Comparison of ENCODE assay signal across 21 cellular contexts in the genomic region with DNA sequence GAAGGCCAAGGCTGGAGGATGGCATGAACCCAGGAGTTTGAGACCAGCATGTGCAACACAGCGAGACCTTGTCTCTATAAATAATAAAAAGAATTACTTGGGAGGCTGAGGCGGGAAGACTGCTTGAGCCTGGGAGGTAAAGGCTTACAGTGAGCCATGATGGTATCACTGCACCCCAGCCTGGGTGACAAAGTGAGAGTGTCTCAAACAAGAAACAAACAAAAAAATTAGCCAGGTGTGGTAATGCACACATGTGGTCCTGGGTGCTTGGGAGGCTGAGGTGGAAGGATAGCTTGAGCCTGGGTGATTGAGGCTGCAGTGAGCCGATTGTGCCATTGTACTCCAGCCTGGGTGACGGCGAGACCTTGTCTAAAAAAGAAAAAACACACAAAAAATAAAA. TPM values are rescaled to one million over a fixed set of nuclear protein-coding genes. Genes with fewer than 3 reads are reported as not detected.
A peak's percentile ranks its signal among the peaks of the same experiment; 100 is the strongest.
DNase-seq lines count a peak whose midpoint lies in the region; ATAC-seq and TF ChIP-seq lines count a peak whose summit lies in the region.
"Had no signal": no experiment of that assay in that cellular context is flagged by ENCODE, and none has a peak within 500 bp of the region (broad histone marks: within the 10 kb centered on the region; RNA-seq: fewer than 3 reads in every experiment).

No MANE protein-coding gene starts in this region.

- no peak for TF ChIP-seq POLR2A in thyroid gland (IDR thresholded peaks at IDR 0.05)

- intact Hi-C loops in Calu3 (cut with micrococcal nuclease; ENCODE audit: unreplicated experiment): loop anchor here (2.0 to 5.0 kb wide), 2 partner anchors 55 to 102 kb away; partner anchors contain the start of gene APOLD1
- intact Hi-C loops in naive thymus-derived CD4-positive, alpha-beta T cell (cut with micrococcal nuclease): loop anchor here (2.0 to 5.0 kb wide), 2 partner anchors 43 to 52 kb away; no protein-coding TSS in a partner anchor
- intact Hi-C loops in thyroid gland (cut with DNase I): loop anchor here (5.0 to 10.0 kb wide), 3 partner anchors 52 to 165 kb away; partner anchors contain the start of gene APOLD1

- CTCF ChIA-PET in Calu3 (lab: Charles Lee) (interaction anchor here (2.1 kb wide), 1 partner anchor 77 kb away, joined by 10 read pairs; no protein-coding TSS in a partner anchor), T-cell (lab: Charles Lee) (no interaction called here)
- CTCF ChIA-PET in naive thymus-derived CD4-positive, alpha-beta T cell (lab: Charles Lee): interaction anchor here (0.6 to 4.1 kb wide), 2 partner anchors 27 to 102 kb away, joined by 3 to 13 read pairs; no protein-coding TSS in a partner anchor

- BruUV-seq in Calu3 (replicated peaks; lab: Mats Ljungman, UMichigan): no TSS peak

- H3K9me3 Mint-ChIP-seq in Calu3 (ENCODE audit: low read depth, unreplicated experiment) (no peaks in the 10 kb centered on the region), T-cell (no peaks in the 10 kb centered on the region)
- H3K9me3 Mint-ChIP-seq in naive thymus-derived CD4-positive, alpha-beta T cell: peaks cover 0 to 1% (median 0%) of the 10 kb centered on the region in 11 donors
- H3K9me3 Mint-ChIP-seq: activated naive CD4-positive, alpha-beta T cell treated with anti-CD3 and anti-CD28 coated beads for 36 hours; activated T-cell treated with anti-CD3 and anti-CD28 coated beads, Interleukin-2, amount 50 U/mL, for 4 hours had no signal

- TF ChIP-seq CTCF in Calu3 (IDR thresholded peaks at IDR 0.05; ENCODE audit: unreplicated experiment) (no peak), thyroid gland (IDR thresholded peaks at IDR 0.05) (no peak)

- H3K27ac ChIP-seq in naive thymus-derived CD4-positive, alpha-beta T cell (ENCODE audit: low read depth, low read length): no peak overlapping the region
- peak overlapping the region; percentile 88 to 98 (median 94) for H3K27ac ChIP-seq in thyroid gland
- H3K27ac ChIP-seq: neutrophil had no signal

- H3K27me3 Mint-ChIP-seq in Calu3 (ENCODE audit: unreplicated experiment): no peaks in the 10 kb centered on the region
- peaks cover 12 to 43% of the 10 kb centered on the region in 2 donors for H3K27me3 Mint-ChIP-seq in T-cell
- H3K27me3 Mint-ChIP-seq in naive thymus-derived CD4-positive, alpha-beta T cell: peaks cover 6 to 58% (median 14%) of the 10 kb centered on the region in 5 donors

- no peak overlapping the region for H3K4me3 ChIP-seq in naive thymus-derived CD4-positive, alpha-beta T cell (ENCODE audit: low read length)
- no peak overlapping the region for H3K4me3 ChIP-seq in thyroid gland (replicated peaks in 1 of 3)

- H3K4me1 Mint-ChIP-seq in Calu3 (ENCODE audit: low read depth, unreplicated experiment) (peaks cover 60% of the 10 kb centered on the region), T-cell (peaks cover 8 to 13% (median 13%) of the 10 kb centered on the region in 3 donors)
- H3K4me1 Mint-ChIP-seq in naive thymus-derived CD4-positive, alpha-beta T cell: peaks cover 0 to 10% (median 6%) of the 10 kb centered on the region in 7 donors

- POLR2A ChIA-PET in T-cell (lab: Charles Lee): no interaction called here
- POLR2A ChIA-PET in naive thymus-derived CD4-positive, alpha-beta T cell (lab: Charles Lee): no interaction called here

- H3K27ac Mint-ChIP-seq in Calu3 (ENCODE audit: unreplicated experiment) (peak overlapping the region; percentile 76), T-cell (no peak overlapping the region)
- peak overlapping the region in 1 of 9 donors; percentile 37 for H3K27ac Mint-ChIP-seq in naive thymus-derived CD4-positive, alpha-beta T cell
- H3K27ac Mint-ChIP-seq: activated naive CD4-positive, alpha-beta T cell treated with anti-CD3 and anti-CD28 coated beads for 36 hours; H9 had no signal

- WGBS in thyroid gland, 2 donors: 92 to 93% methylated on average over 5 of the region's 5 CpGs

- DNase-seq in Calu3 (no peak), T-cell (no peak), thyroid gland (no peak), SHP77 treated with DMSO at 0.1 percent for 48 hours (lab: John Stamatoyannopoulos, UW) (no peak)
- no peak for DNase-seq in naive thymus-derived CD4-positive, alpha-beta T cell
- no peak for DNase-seq in activated CD4-positive, alpha-beta T cell treated with anti-CD3 and anti-CD28 coated beads, Interleukin-2, amount 50 U/mL, for 4 hours
- DNase-seq in stimulated activated naive CD4-positive, alpha-beta T cell (lab: John Stamatoyannopoulos, UW): no peak
- DNase-seq: activated CD4-positive, alpha-beta T cell treated with anti-CD3 and anti-CD28 coated beads for 1 hour; activated CD8-positive, alpha-beta memory T cell treated with anti-CD3 and anti-CD28 coated beads for 24 hours; activated T-cell treated with anti-CD3 and anti-CD28 coated beads, Interleukin-2, amount 50 U/mL, for 4 hours; anterior cingulate cortex; cerebellar nuclear complex; COR-L47; H9; NCI-H1417 treated with DMSO at 0.1 percent for 48 hours; NCI-H526; retina; Right ventricle myocardium superior had no signal

- no peaks in the 10 kb centered on the region for H3K36me3 ChIP-seq in naive thymus-derived CD4-positive, alpha-beta T cell (ENCODE audit: control insufficient read depth in 2 of 3, insufficient read depth in 3 of 3, low read length in 3 of 3)
- H3K36me3 ChIP-seq in thyroid gland: no peaks in the 10 kb centered on the region
- H3K36me3 ChIP-seq: neutrophil had no signal

- H3K36me3 Mint-ChIP-seq in Calu3 (ENCODE audit: insufficient read depth, unreplicated experiment) (peaks cover 74% of the 10 kb centered on the region), T-cell (no peaks in the 10 kb centered on the region)
- H3K36me3 Mint-ChIP-seq in naive thymus-derived CD4-positive, alpha-beta T cell: no peaks in the 10 kb centered on the region

- no peaks in the 10 kb centered on the region for H3K9me3 ChIP-seq in naive thymus-derived CD4-positive, alpha-beta T cell (ENCODE audit: control insufficient read depth in 2 of 3, low read length in 3 of 3)
- no peaks in the 10 kb centered on the region for H3K9me3 ChIP-seq in thyroid gland
- H3K9me3 ChIP-seq: neutrophil had no signal

- peaks cover 0 to 4% of the 10 kb centered on the region in 2 donors for H3K27me3 ChIP-seq in naive thymus-derived CD4-positive, alpha-beta T cell (ENCODE audit: control insufficient read depth in 2 of 2, insufficient read depth in 2 of 2, low read length in 2 of 2)
- H3K27me3 ChIP-seq in thyroid gland: no peaks in the 10 kb centered on the region

- H3K4me3 Mint-ChIP-seq in Calu3 (ENCODE audit: low read depth, unreplicated experiment) (peak overlapping the region; percentile 95), T-cell (peak overlapping the region in 2 of 3 donors; percentile 39 to 75)
- H3K4me3 Mint-ChIP-seq in naive thymus-derived CD4-positive, alpha-beta T cell: peak overlapping the region in 8 of 10 donors; percentile 44 to 91 (median 88)
- H3K4me3 Mint-ChIP-seq: activated naive CD4-positive, alpha-beta T cell treated with anti-CD3 and anti-CD28 coated beads for 36 hours; activated T-cell treated with anti-CD3 and anti-CD28 coated beads, Interleukin-2, amount 50 U/mL, for 4 hours had no signal

- peaks cover 0 to 3% of the 10 kb centered on the region in 2 donors for H3K4me1 ChIP-seq in naive thymus-derived CD4-positive, alpha-beta T cell (ENCODE audit: control insufficient read depth in 2 of 2, insufficient read depth in 2 of 2, low read length in 2 of 2)
- H3K4me1 ChIP-seq in thyroid gland: peaks cover 15 to 20% of the 10 kb centered on the region in 2 donors

- ATAC-seq in T-cell (replicated peaks in 1 of 4): no peak
- no peak for ATAC-seq in naive thymus-derived CD4-positive, alpha-beta T cell
- no peak for ATAC-seq in HG03095 (IDR thresholded peaks at IDR 0.05; ENCODE audit: unreplicated experiment)
- ATAC-seq: activated T-cell treated with anti-CD3 and anti-CD28 coated beads, Interleukin-2, amount 50 U/mL, for 4 hours had no signal

RNA-seq across cellular contexts. Expression of gene GPRC5A, which starts 1.7 kb away (rescaled TPM):
- total RNA-seq in Calu3 (2022) (742 and 748 TPM in 2 replicates), T-cell (1 to 10 TPM in 3 of 5 donors, under 1 TPM in 1, not detected in 1; 0.28 to 2.0 (median 1.4) TPM), thyroid gland (100 to 1,000 TPM; 107 to 207 (median 128) TPM)
- total RNA-seq in naive thymus-derived CD4-positive, alpha-beta T cell: under 1 TPM in 4 of 5 experiments, not detected in 1; 0.05 to 0.93 (median 0.15) TPM
- under 1 TPM in 1 of 2 donors, not detected in 1; 0.06 TPM for polyA plus RNA-seq in naive thymus-derived CD4-positive, alpha-beta T cell

Comparison
In these comparisons a context has a peak if more than half of its experiments do, and no peak if none do; other contexts are left out.
1. RNA of gene GPRC5A, which starts 1.7 kb away (total RNA-seq): 742 to 748 TPM in Calu3 and 107 to 207 TPM in thyroid gland; 0.28 to 2.0 TPM in T-cell and 0.05 to 0.93 TPM in naive thymus-derived CD4-positive, alpha-beta T cell; every median in the first group is over 10 times any median in the second.
2. CTCF ChIA-PET loops: an anchor here in Calu3 (2.1 kb wide) and naive thymus-derived CD4-positive, alpha-beta T cell (0.6 to 4.1 kb wide); none called in T-cell.
3. Peak in every context shown above with its lines, with median percentiles within 50 percentile points of each other: H3K4me3 Mint-ChIP-seq.